Comparison of ENCODE assay signal across 9 cellular contexts in genomic region chr1:9653783-9654517, GRCh38. TPM values are rescaled to one million over a fixed set of nuclear protein-coding genes. Genes with fewer than 3 reads are reported as not detected.
DNase-seq lines count a peak whose midpoint lies in the region; ATAC-seq and TF ChIP-seq lines count a peak whose summit lies in the region.
"Had no signal": no experiment of that assay in that cellular context is flagged by ENCODE, and none has a peak within 500 bp of the region (broad histone marks: within the 10 kb centered on the region; RNA-seq: fewer than 3 reads in every experiment).

No MANE protein-coding gene starts in this region.

- H3K27me3 ChIP-seq in upper lobe of left lung, result peaks cover 0 to 10% (median 8%) of the 10 kb centered on the region in 4 donors
- H3K27me3 ChIP-seq in BE2C, result peaks cover 20% of the 10 kb centered on the region

- intact Hi-C loops in cardiac septum (cut with DNase I), result no loop called here
- intact Hi-C loops in left cardiac atrium (cut with DNase I), result no loop called here

- DNase-seq in cardiac septum (ENCODE audit: low spot score), result peak; percentile 79
- no peak for DNase-seq in left cardiac atrium
- peak; percentile 8 for DNase-seq in activated T-cell treated with anti-CD3 and anti-CD28 coated beads, Interleukin-2, amount 50 U/mL, for 4 hours
- DNase-seq in naive thymus-derived CD8-positive, alpha-beta T cell, result peak in 6 of 10 donors; percentile 20 to 49 (median 34)
- DNase-seq in upper lobe of left lung, result no peak
- DNase-seq in WTC11 (ENCODE audit: low spot score), result no peak
- no peak for DNase-seq in cerebellar cortex (ENCODE audit: low spot score)
- DNase-seq in BE2C, result no peak
- DNase-seq: pancreas had no signal

- H3K9me3 ChIP-seq in upper lobe of left lung (no peaks in the 10 kb centered on the region), BE2C (no peaks in the 10 kb centered on the region)
- H3K9me3 ChIP-seq: pancreas had no signal

- H3K4me3 Mint-ChIP-seq in activated T-cell treated with anti-CD3 and anti-CD28 coated beads, Interleukin-2, amount 50 U/mL, for 4 hours, result peak overlapping the region; percentile 92
- peak overlapping the region; percentile 92 to 99 (median 96) for H3K4me3 Mint-ChIP-seq in naive thymus-derived CD8-positive, alpha-beta T cell
- H3K4me3 Mint-ChIP-seq in WTC11, result no peak overlapping the region

- CTCF ChIA-PET in WTC11 (lab: Charles Lee), result interaction anchor here (1.1 to 2.7 kb wide), 3 partner anchors 11 to 68 kb away, joined by 3 to 7 read pairs (median 4); no protein-coding TSS in a partner anchor

- H3K4me1 Mint-ChIP-seq in activated T-cell treated with anti-CD3 and anti-CD28 coated beads, Interleukin-2, amount 50 U/mL, for 4 hours (ENCODE audit: low read depth), result peaks cover 77% of the 10 kb centered on the region
- peaks cover 37 to 83% (median 81%) of the 10 kb centered on the region in 4 donors for H3K4me1 Mint-ChIP-seq in naive thymus-derived CD8-positive, alpha-beta T cell
- peaks cover 10% of the 10 kb centered on the region for H3K4me1 Mint-ChIP-seq in WTC11

- 64 to 79% methylated on average over 12 to 20 of the region's 20 CpGs for WGBS in upper lobe of left lung, 2 donors

- no peaks in the 10 kb centered on the region for H3K36me3 ChIP-seq in upper lobe of left lung
- no peaks in the 10 kb centered on the region for H3K36me3 ChIP-seq in BE2C
- H3K36me3 ChIP-seq: pancreas had no signal

- no peak for TF ChIP-seq EP300 in upper lobe of left lung (IDR thresholded peaks at IDR 0.05)

- H3K4me3 ChIP-seq in upper lobe of left lung, result peak overlapping the region in 3 of 4 donors; percentile 12 to 72 (median 65)
- no peak overlapping the region for H3K4me3 ChIP-seq in BE2C (ENCODE audit: low read depth, low read length)

- peak overlapping the region; percentile 95 to 98 (median 96) for H3K27ac Mint-ChIP-seq in naive thymus-derived CD8-positive, alpha-beta T cell
- no peak overlapping the region for H3K27ac Mint-ChIP-seq in WTC11

- POLR2A ChIA-PET in naive thymus-derived CD8-positive, alpha-beta T cell (lab: Charles Lee), result interaction anchor here (0.9 to 46.7 kb wide), 13 partner anchors 18 to 380 kb away, joined by 3 to 1921 read pairs (median 7); partner anchors contain the start of genes LZIC and NMNAT1
- POLR2A ChIA-PET in WTC11 (lab: Charles Lee), result no interaction called here

- H3K4me1 ChIP-seq in upper lobe of left lung (peaks cover 14 to 39% (median 20%) of the 10 kb centered on the region in 4 donors), BE2C (no peaks in the 10 kb centered on the region)

- TF ChIP-seq CTCF in upper lobe of left lung (IDR thresholded peaks at IDR 0.05), result no peak
- no peak for TF ChIP-seq CTCF in WTC11 (IDR thresholded peaks at IDR 0.05)
- no peak for TF ChIP-seq CTCF in BE2C (IDR thresholded peaks at IDR 0.05; ENCODE audit: low read depth, low read length)

- TF ChIP-seq POLR2A in upper lobe of left lung (IDR thresholded peaks at IDR 0.05), result no peak

- H3K36me3 Mint-ChIP-seq in activated T-cell treated with anti-CD3 and anti-CD28 coated beads, Interleukin-2, amount 50 U/mL, for 4 hours (ENCODE audit: insufficient read depth), result peaks cover 7% of the 10 kb centered on the region
- peaks cover 4 to 16% (median 5%) of the 10 kb centered on the region in 3 donors for H3K36me3 Mint-ChIP-seq in naive thymus-derived CD8-positive, alpha-beta T cell
- H3K36me3 Mint-ChIP-seq in WTC11, result no peaks in the 10 kb centered on the region

- no peaks in the 10 kb centered on the region for H3K27me3 Mint-ChIP-seq in activated T-cell treated with anti-CD3 and anti-CD28 coated beads, Interleukin-2, amount 50 U/mL, for 4 hours (ENCODE audit: low read depth)
- no peaks in the 10 kb centered on the region for H3K27me3 Mint-ChIP-seq in naive thymus-derived CD8-positive, alpha-beta T cell
- H3K27me3 Mint-ChIP-seq in WTC11 (ENCODE audit: low read depth), result peaks cover 56% of the 10 kb centered on the region

- H3K27ac ChIP-seq in upper lobe of left lung, result peak overlapping the region; percentile 82 to 90 (median 90)
- H3K27ac ChIP-seq: pancreas had no signal

- no peaks in the 10 kb centered on the region for H3K9me3 Mint-ChIP-seq in activated T-cell treated with anti-CD3 and anti-CD28 coated beads, Interleukin-2, amount 50 U/mL, for 4 hours
- H3K9me3 Mint-ChIP-seq in naive thymus-derived CD8-positive, alpha-beta T cell, result peaks cover 0 to 2% (median 0%) of the 10 kb centered on the region in 9 donors
- no peaks in the 10 kb centered on the region for H3K9me3 Mint-ChIP-seq in WTC11

- no peak for ATAC-seq in left cardiac atrium
- ATAC-seq in activated T-cell treated with anti-CD3 and anti-CD28 coated beads, Interleukin-2, amount 50 U/mL, for 4 hours, result peak; percentile 3 to 6
- ATAC-seq in naive thymus-derived CD8-positive, alpha-beta T cell, result peak; percentile 19 to 22
- ATAC-seq in upper lobe of left lung (ENCODE audit: low FRiP score in 2 of 2), result no peak
- ATAC-seq in WTC11, result no peak

TF ChIP-seq in WTC11, 78 proteins besides CTCF, POLR2A, EP300 and RAD21:
- no peak for TF ChIP-seq E2F4 (CRISPR knock-in tag; IDR thresholded peaks at IDR 0.05; ENCODE audit: borderline replicate concordance, low read depth)
- no peak for TF ChIP-seq MXD4 (CRISPR knock-in tag; IDR thresholded peaks at IDR 0.05; ENCODE audit: borderline replicate concordance)
- no peak for TF ChIP-seq ZNF121 (CRISPR knock-in tag; IDR thresholded peaks at IDR 0.05)
- TF ChIP-seq CREM (CRISPR knock-in tag; IDR thresholded peaks at IDR 0.05), result no peak
- no peak for TF ChIP-seq CDX4 (CRISPR knock-in tag; IDR thresholded peaks at IDR 0.05; ENCODE audit: borderline replicate concordance)
- TF ChIP-seq GTF2I (CRISPR knock-in tag; conservative IDR thresholded peaks at IDR 0.05), result no peak
- no peak for TF ChIP-seq E2F1 (CRISPR knock-in tag; IDR thresholded peaks at IDR 0.05)
- no peak for TF ChIP-seq ZNF317 (CRISPR knock-in tag; IDR thresholded peaks at IDR 0.05; ENCODE audit: borderline replicate concordance, low read depth)
- TF ChIP-seq ATF2 (CRISPR knock-in tag; IDR thresholded peaks at IDR 0.05; ENCODE audit: borderline replicate concordance, low read depth), result no peak
- no peak for TF ChIP-seq SOX15 (CRISPR knock-in tag; IDR thresholded peaks at IDR 0.05)
- no peak for TF ChIP-seq ZNF219 (CRISPR knock-in tag; IDR thresholded peaks at IDR 0.05; ENCODE audit: borderline replicate concordance)

RNA-seq across cellular contexts. Expression of gene PIK3CD, which starts 2.4 kb away (rescaled TPM):
- 3.0 TPM for total RNA-seq in cardiac septum
- 1 to 10 TPM; 4.4 to 7.4 TPM for total RNA-seq in left cardiac atrium
- 100 to 1,000 TPM in 1 of 3 donors, 10 to 100 TPM in 2; 97.6 to 123 (median 99.2) TPM for total RNA-seq in activated T-cell treated with anti-CD3 and anti-CD28 coated beads, Interleukin-2, amount 50 U/mL, for 4 hours
- 100 to 1,000 TPM; 334 to 343 TPM for total RNA-seq in naive thymus-derived CD8-positive, alpha-beta T cell
- polyA plus RNA-seq in naive thymus-derived CD8-positive, alpha-beta T cell, result 100 to 1,000 TPM in 1 of 3 donors, 10 to 100 TPM in 2; 56.8 to 166 (median 87.4) TPM
- total RNA-seq in upper lobe of left lung, result 10 to 100 TPM; 19.0 to 56.6 (median 24.2) TPM
- 17.9 to 23.1 TPM (median 20.2 TPM) in 3 replicates for total RNA-seq in WTC11 (2021)
- polyA plus RNA-seq in BE2C (2012; ENCODE audit: insufficient read depth, insufficient read length, low read depth), result not detected

Comparison
In these comparisons a context has a peak if more than half of its experiments do, and no peak if none do; other contexts are left out.
1. DNase-seq: peak in cardiac septum (single experiment), activated T-cell treated with anti-CD3 and anti-CD28 coated beads, Interleukin-2, amount 50 U/mL, for 4 hours (single experiment) and naive thymus-derived CD8-positive, alpha-beta T cell (6 of 10); none in left cardiac atrium (single experiment), upper lobe of left lung (0 of 2), WTC11 (single experiment), cerebellar cortex (single experiment) and BE2C (single experiment).
2. ATAC-seq: peak in activated T-cell treated with anti-CD3 and anti-CD28 coated beads, Interleukin-2, amount 50 U/mL, for 4 hours (2 of 2) and naive thymus-derived CD8-positive, alpha-beta T cell (2 of 2); none in left cardiac atrium (0 of 2), upper lobe of left lung (0 of 2) and WTC11 (single experiment).